ENCODE assay signal across 6 cellular contexts in the genomic region with DNA sequence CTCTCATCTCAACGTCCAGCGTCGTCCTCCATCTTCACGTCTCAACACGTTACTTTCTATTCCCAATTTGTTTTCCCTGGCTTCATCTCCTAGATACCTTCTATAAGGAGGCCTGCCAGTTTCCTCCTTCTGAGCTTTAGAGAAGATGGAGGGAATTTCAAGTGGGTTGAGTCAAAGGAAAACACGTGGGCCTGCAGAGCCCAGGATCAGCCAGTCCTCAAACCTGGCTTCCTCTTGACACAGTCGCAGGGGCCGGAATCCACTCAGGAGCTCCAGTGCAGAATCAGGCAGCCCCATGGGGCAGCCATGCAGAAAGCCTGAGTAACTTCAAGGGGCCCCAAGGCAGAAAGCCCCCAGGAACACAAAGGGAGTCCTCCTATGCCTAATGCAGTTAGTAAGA. TPM values are rescaled to one million over a fixed set of nuclear protein-coding genes. Genes with fewer than 3 reads are reported as not detected.
"Had no signal": no experiment of that assay in that cellular context is flagged by ENCODE, and none has a peak within 500 bp of the region (broad histone marks: within the 10 kb centered on the region; RNA-seq: fewer than 3 reads in every experiment).

No MANE protein-coding gene starts in this region.

- DNase-seq: GM23248, GOT3, H7, HCEC 1CT, IMR-90 had no signal

- H2AFZ ChIP-seq: GM23248 had no signal

- H3K27ac ChIP-seq: GM23248 had no signal

- H3K4me3 ChIP-seq: GM23248 had no signal

- H3K9ac ChIP-seq: GM23248 had no signal

RNA-seq across cellular contexts. Expression of a gene that starts 14.5 kb away (rescaled TPM):
- total RNA-seq: GM23248, HT-29 had no signal
